ENCODE assay signal across 8 cellular contexts in the genomic region with DNA sequence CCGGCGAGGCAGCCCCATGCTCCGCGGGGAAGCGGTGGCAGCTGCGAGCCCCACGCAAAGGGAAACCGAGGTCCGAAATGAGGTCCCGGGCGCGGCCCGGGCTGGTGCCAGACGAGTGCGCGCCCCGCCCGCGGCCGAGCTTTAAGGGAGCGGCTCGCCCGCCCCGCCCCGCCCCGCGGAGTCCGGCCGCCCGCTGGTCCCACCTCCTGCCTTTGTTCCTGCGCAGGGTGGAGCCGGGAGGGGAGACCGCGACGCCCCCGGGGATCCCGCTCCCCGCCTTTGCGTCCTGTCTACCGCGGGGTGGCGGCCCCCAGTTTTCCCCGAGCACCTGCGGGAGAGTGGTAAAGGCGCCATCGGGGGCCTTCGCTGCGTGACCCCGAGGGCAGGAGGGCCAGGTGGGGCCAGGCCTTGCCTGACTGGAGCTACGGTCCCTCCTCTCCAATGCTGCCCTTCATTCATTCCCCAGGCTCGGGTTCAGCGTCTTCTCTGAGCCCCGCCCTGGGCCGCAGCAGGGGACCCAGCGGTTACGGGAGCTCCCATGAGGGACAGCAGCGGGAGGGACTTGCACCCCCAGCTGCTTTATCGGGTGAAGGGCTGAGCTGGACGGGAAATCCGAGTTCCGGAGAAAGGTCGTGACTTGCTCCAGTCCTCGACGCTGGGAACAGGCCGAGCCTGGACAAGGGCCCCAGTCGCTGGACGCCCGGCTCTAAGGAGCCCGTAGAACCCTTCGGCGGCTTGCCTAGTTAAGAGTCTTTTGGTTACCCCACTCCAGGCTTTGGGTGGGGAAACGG. TPM values are rescaled to one million over a fixed set of nuclear protein-coding genes. Genes with fewer than 3 reads are reported as not detected.
A peak's percentile ranks its signal among the peaks of the same experiment; 100 is the strongest.
DNase-seq lines count a peak whose midpoint lies in the region; ATAC-seq and TF ChIP-seq lines count a peak whose summit lies in the region.

A gene with protein sequence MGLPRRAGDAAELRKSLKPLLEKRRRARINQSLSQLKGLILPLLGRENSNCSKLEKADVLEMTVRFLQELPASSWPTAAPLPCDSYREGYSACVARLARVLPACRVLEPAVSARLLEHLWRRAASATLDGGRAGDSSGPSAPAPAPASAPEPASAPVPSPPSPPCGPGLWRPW (minus strand): TSS at position 117 of the 791 bp plus-strand sequence. CDS start 99 bp downstream, at position 18.

- no peaks in the 10 kb centered on the region for H3K36me3 Mint-ChIP-seq in activated CD8-positive, alpha-beta memory T cell treated with anti-CD3 and anti-CD28 coated beads, Interleukin-2, amount 10 ng/mL, durations not matched to agents 7 days and 5 days

- no peak for TF ChIP-seq CTCF in thyroid gland (IDR thresholded peaks at IDR 0.05)
- TF ChIP-seq CTCF in BE2C (IDR thresholded peaks at IDR 0.05; ENCODE audit: low read depth, low read length), result no peak

- H3K9me3 ChIP-seq in mucosa of rectum (ENCODE audit: control insufficient read depth in 2 of 2, low read length in 2 of 2), result no peaks in the 10 kb centered on the region
- no peaks in the 10 kb centered on the region for H3K9me3 ChIP-seq in thyroid gland
- H3K9me3 ChIP-seq in BE2C, result no peaks in the 10 kb centered on the region

- peaks cover 19% of the 10 kb centered on the region for H3K4me1 Mint-ChIP-seq in activated CD8-positive, alpha-beta memory T cell treated with anti-CD3 and anti-CD28 coated beads, Interleukin-2, amount 10 ng/mL, durations not matched to agents 7 days and 5 days

- no peak for TF ChIP-seq POLR2A in thyroid gland (IDR thresholded peaks at IDR 0.05)

- no peak within 1 kb of the TSS for H3K27ac Mint-ChIP-seq in activated CD8-positive, alpha-beta memory T cell treated with anti-CD3 and anti-CD28 coated beads, Interleukin-2, amount 10 ng/mL, durations not matched to agents 7 days and 5 days

- H3K4me3 Mint-ChIP-seq in activated CD8-positive, alpha-beta memory T cell treated with anti-CD3 and anti-CD28 coated beads, Interleukin-2, amount 10 ng/mL, durations not matched to agents 7 days and 5 days, result no peak within 1 kb of the TSS

- peak within 1 kb of the TSS; percentile 61 to 63 for H3K27ac ChIP-seq in mucosa of rectum (ENCODE audit: low read depth in 2 of 2, low read length in 2 of 2)
- no peak within 1 kb of the TSS for H3K27ac ChIP-seq in thyroid gland

- peaks cover 81% of the 10 kb centered on the region for H3K27me3 Mint-ChIP-seq in activated CD8-positive, alpha-beta memory T cell treated with anti-CD3 and anti-CD28 coated beads, Interleukin-2, amount 10 ng/mL, durations not matched to agents 7 days and 5 days

- H3K9me3 Mint-ChIP-seq in activated CD8-positive, alpha-beta memory T cell treated with anti-CD3 and anti-CD28 coated beads, Interleukin-2, amount 10 ng/mL, durations not matched to agents 7 days and 5 days (ENCODE audit: low read depth), result no peaks in the 10 kb centered on the region

- intact Hi-C loops in thyroid gland (cut with DNase I), result no loop called here

- H3K27me3 ChIP-seq in mucosa of rectum (ENCODE audit: control insufficient read depth in 2 of 2, insufficient read depth in 2 of 2, low read length in 2 of 2), result peaks cover 24 to 36% of the 10 kb centered on the region in 2 donors
- peaks cover 42% of the 10 kb centered on the region for H3K27me3 ChIP-seq in thyroid gland
- peaks cover 74% of the 10 kb centered on the region for H3K27me3 ChIP-seq in BE2C

- DNase-seq in AG20443 (ENCODE audit: low spot score) (peak; percentile 73), HuH-7.5 (ENCODE audit: low spot score) (peak; percentile 73), ecto neural progenitor cell (ENCODE audit: low spot score) (peak; percentile 71), thyroid gland (no peak), BE2C (no peak), NCI-H1930 (lab: John Stamatoyannopoulos, UW) (no peak)
- DNase-seq in activated CD8-positive, alpha-beta memory T cell treated with anti-CD3 and anti-CD28 coated beads, Interleukin-2, amount 10 ng/mL, durations not matched to agents 7 days and 5 days, result no peak

- H3K4me3 ChIP-seq in mucosa of rectum (ENCODE audit: low read length in 2 of 2) (peak within 1 kb of the TSS; percentile 54 to 58), thyroid gland (replicated peaks in 1 of 3) (peak within 1 kb of the TSS in 1 of 3 donors; percentile 18), BE2C (ENCODE audit: low read depth, low read length) (no peak within 1 kb of the TSS)

- CTCF ChIA-PET in activated CD8-positive, alpha-beta memory T cell treated with anti-CD3 and anti-CD28 coated beads, Interleukin-2, amount 10 ng/mL, durations not matched to agents 7 days and 5 days (lab: Charles Lee), result interaction anchor here (0.6 to 6.1 kb wide), 10 partner anchors 12 to 178 kb away, joined by 3 to 102 read pairs (median 5); no protein-coding TSS in a partner anchor

- WGBS in thyroid gland, 2 donors, result 0 to 2% methylated on average over 3 to 29 of the region's 72 CpGs

- peaks cover 39 to 45% of the 10 kb centered on the region in 2 donors for H3K4me1 ChIP-seq in mucosa of rectum (ENCODE audit: control insufficient read depth in 2 of 2, insufficient read depth in 2 of 2, low read length in 2 of 2)
- H3K4me1 ChIP-seq in thyroid gland, result peaks cover 24 to 41% of the 10 kb centered on the region in 2 donors
- no peaks in the 10 kb centered on the region for H3K4me1 ChIP-seq in BE2C

- no peak for ATAC-seq in activated CD8-positive, alpha-beta memory T cell treated with anti-CD3 and anti-CD28 coated beads, Interleukin-2, amount 10 ng/mL, durations not matched to agents 7 days and 5 days

- H3K36me3 ChIP-seq in mucosa of rectum (ENCODE audit: control insufficient read depth in 2 of 2, insufficient read depth in 2 of 2, low read length in 2 of 2), result no peaks in the 10 kb centered on the region
- H3K36me3 ChIP-seq in thyroid gland, result no peaks in the 10 kb centered on the region
- H3K36me3 ChIP-seq in BE2C, result no peaks in the 10 kb centered on the region

- peak within 1 kb of the TSS in 1 of 2 donors; percentile 66 for H3K9ac ChIP-seq in mucosa of rectum (ENCODE audit: low read depth in 1 of 2, low read length in 2 of 2)

RNA-seq across cellular contexts. Expression of the gene that starts here (rescaled TPM):
- total RNA-seq in activated CD8-positive, alpha-beta memory T cell treated with anti-CD3 and anti-CD28 coated beads, Interleukin-2, amount 10 ng/mL, durations not matched to agents 7 days and 5 days, result under 1 TPM in 1 of 2 experiments, not detected in 1; 0.52 TPM
- total RNA-seq in thyroid gland, result not detected
- polyA plus RNA-seq in BE2C (2012; ENCODE audit: insufficient read depth, insufficient read length, low read depth), result not detected

Comparison
In these comparisons a context has a peak if more than half of its experiments do, and no peak if none do; other contexts are left out.
1. DNase-seq: peak in AG20443 (single experiment), HuH-7.5 (single experiment) and ecto neural progenitor cell (single experiment); none in activated CD8-positive, alpha-beta memory T cell treated with anti-CD3 and anti-CD28 coated beads, Interleukin-2, amount 10 ng/mL, durations not matched to agents 7 days and 5 days (single experiment), thyroid gland (0 of 2), BE2C (single experiment) and NCI-H1930 (0 of 2).
2. H3K27ac ChIP-seq: peak in mucosa of rectum (2 of 2); none in thyroid gland (0 of 3).